ENCODE assay signal across 8 cellular contexts in genomic region chr13:42039457-42039945, GRCh38. TPM values are rescaled to one million over a fixed set of nuclear protein-coding genes. Genes with fewer than 3 reads are reported as not detected.
DNase-seq lines count a peak whose midpoint lies in the region; ATAC-seq and TF ChIP-seq lines count a peak whose summit lies in the region.

No MANE protein-coding gene starts in this region.

- H3K27ac ChIP-seq in C4-2B (peak overlapping the region; percentile 86), PC-3 (ENCODE audit: low read length) (peak overlapping the region; percentile 67)

- no peaks in the 10 kb centered on the region for H4K20me1 ChIP-seq in PC-3 (ENCODE audit: low read length)

- peak overlapping the region; percentile 77 for H3K4me3 ChIP-seq in PC-3 (ENCODE audit: low read length)

- H3K27me3 Mint-ChIP-seq in endothelial cell (ENCODE audit: unreplicated experiment): peaks cover 24% of the 10 kb centered on the region
- H3K27me3 Mint-ChIP-seq in naive thymus-derived CD8-positive, alpha-beta T cell: no peaks in the 10 kb centered on the region

- TF ChIP-seq CTCF in C4-2B (conservative IDR thresholded peaks at IDR 0.05) (peak; percentile 19; the same call in 1 of the 2 replicates), PC-3 (conservative IDR thresholded peaks at IDR 0.05; ENCODE audit: low read depth, low read length) (no peak), endothelial cell (IDR thresholded peaks at IDR 0.05; ENCODE audit: unreplicated experiment) (no peak)

- H3K4me1 ChIP-seq in PC-3 (ENCODE audit: insufficient read depth, low read length): peaks cover 22% of the 10 kb centered on the region

- peaks cover 35% of the 10 kb centered on the region for H3K79me2 ChIP-seq in PC-3 (ENCODE audit: low read length)

- H3K9me2 ChIP-seq in PC-3 (replicated peaks; ENCODE audit: low read length): no peaks in the 10 kb centered on the region

- no peaks in the 10 kb centered on the region for H3K9me3 ChIP-seq in PC-3 (ENCODE audit: low read length)

- TSS peak; percentile 82 for BruUV-seq in PC-3 (replicated peaks; lab: Mats Ljungman, UMichigan)

- peaks cover 27% of the 10 kb centered on the region for H3K4me1 Mint-ChIP-seq in endothelial cell (ENCODE audit: unreplicated experiment)
- peaks cover 9 to 18% (median 14%) of the 10 kb centered on the region in 4 donors for H3K4me1 Mint-ChIP-seq in naive thymus-derived CD8-positive, alpha-beta T cell

- H3K27me3 ChIP-seq in PC-3 (ENCODE audit: low read length): no peaks in the 10 kb centered on the region

- CTCF ChIA-PET in PC-3 (lab: Charles Lee): no interaction called here

- peak; percentile 27 for DNase-seq in PC-3
- DNase-seq in endothelial cell (ENCODE audit: low spot score): no peak
- no peak for DNase-seq in naive thymus-derived CD8-positive, alpha-beta T cell
- no peak for DNase-seq in dermis blood vessel endothelial cell
- DNase-seq in NCI-H1694 treated with DMSO at 0.1 percent for 48 hours (lab: John Stamatoyannopoulos, UW): no peak

- peak overlapping the region; percentile 68 for H3K9ac ChIP-seq in PC-3 (ENCODE audit: low read length)

- ATAC-seq in GM21619 (IDR thresholded peaks at IDR 0.05; ENCODE audit: unreplicated experiment) (peak; percentile 8), PC-3 (peak; percentile 5), HG02970 (IDR thresholded peaks at IDR 0.05; ENCODE audit: low FRiP score, unreplicated experiment) (no peak)
- ATAC-seq in naive thymus-derived CD8-positive, alpha-beta T cell: peak; percentile 7 to 13

- peak overlapping the region; percentile 91 for H3K27ac Mint-ChIP-seq in endothelial cell (ENCODE audit: unreplicated experiment)
- H3K27ac Mint-ChIP-seq in naive thymus-derived CD8-positive, alpha-beta T cell: peak overlapping the region; percentile 72 to 93 (median 86)

- no peaks in the 10 kb centered on the region for H3K36me3 ChIP-seq in PC-3 (ENCODE audit: low read depth, low read length)

- no peaks in the 10 kb centered on the region for H3K9me3 Mint-ChIP-seq in endothelial cell (ENCODE audit: unreplicated experiment)
- H3K9me3 Mint-ChIP-seq in naive thymus-derived CD8-positive, alpha-beta T cell: peaks cover 0 to 10% (median 4%) of the 10 kb centered on the region in 9 donors

- H3K36me3 Mint-ChIP-seq in endothelial cell (ENCODE audit: low read depth, unreplicated experiment): peaks cover 17% of the 10 kb centered on the region
- H3K36me3 Mint-ChIP-seq in naive thymus-derived CD8-positive, alpha-beta T cell: no peaks in the 10 kb centered on the region

- H3F3A ChIP-seq in PC-3 (ENCODE audit: low read length, unreplicated experiment): no peaks in the 10 kb centered on the region

- H3K4me3 Mint-ChIP-seq in endothelial cell (ENCODE audit: unreplicated experiment): peak overlapping the region; percentile 95
- H3K4me3 Mint-ChIP-seq in naive thymus-derived CD8-positive, alpha-beta T cell: peak overlapping the region; percentile 86 to 95 (median 90)

- intact Hi-C loops in PC-3 (cut with micrococcal nuclease): no loop called here

- peak overlapping the region; percentile 71 for H2AFZ ChIP-seq in PC-3 (ENCODE audit: low read length)

- POLR2A ChIA-PET in PC-3 (lab: Charles Lee; ENCODE audit: unreplicated experiment): no interaction called here
- POLR2A ChIA-PET in naive thymus-derived CD8-positive, alpha-beta T cell (lab: Charles Lee): interaction anchor here (1.7 kb wide), 1 partner anchor 79 kb away, joined by 8 read pairs; the partner anchor contains the start of gene VWA8

- H3K4me2 ChIP-seq in PC-3 (ENCODE audit: low read length): peak overlapping the region; percentile 91

RNA-seq across cellular contexts. Expression of gene DGKH, which starts 8.9 kb away (rescaled TPM):
- total RNA-seq in PC-3 (2014; rRNA removed) (4.5 and 5.9 TPM in 2 replicates), endothelial cell (ENCODE audit: unreplicated experiment) (45.1 TPM), dermis blood vessel endothelial cell (23.7 and 34.2 TPM in 2 replicates)
- total RNA-seq in naive thymus-derived CD8-positive, alpha-beta T cell: 1 to 10 TPM; 4.2 to 5.2 TPM
- polyA plus RNA-seq in naive thymus-derived CD8-positive, alpha-beta T cell: 1 to 10 TPM; 1.3 to 1.5 (median 1.3) TPM
